ENCODE assay signal across 31 cellular contexts in the genomic region with DNA sequence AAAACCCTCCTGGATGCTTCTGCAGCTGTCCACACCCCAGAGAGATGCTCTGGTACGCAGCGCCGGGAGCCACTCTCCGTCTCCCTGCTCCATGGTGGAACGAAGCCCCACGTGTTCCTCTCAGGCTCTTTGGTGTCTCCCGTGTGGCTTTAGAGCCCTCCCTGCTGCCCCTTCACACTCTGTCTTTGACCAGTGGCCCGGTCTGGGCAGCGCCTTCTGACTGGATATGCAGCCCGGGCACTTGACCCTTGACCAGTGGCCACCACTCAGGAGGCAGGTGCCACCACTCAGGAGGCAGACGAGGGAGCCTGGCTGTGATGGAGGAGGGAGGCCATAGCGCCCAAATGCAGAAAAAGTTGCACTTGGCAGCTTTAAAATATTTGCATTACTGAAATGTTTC.
"Had no signal": no experiment of that assay in that cellular context is flagged by ENCODE, and none has a peak within 500 bp of the region (broad histone marks: within the 10 kb centered on the region; RNA-seq: fewer than 3 reads in every experiment).

No MANE protein-coding gene starts in this region.

- ATAC-seq: activated naive CD4-positive, alpha-beta T cell treated with anti-CD3 and anti-CD28 coated beads, Interleukin-2, amount 50 U/mL, for 72 hours; activated T-cell treated with anti-CD3 and anti-CD28 coated beads, Interleukin-2, amount 50 U/mL, for 72 hours; effector memory CD8-positive, alpha-beta T cell; gastroesophageal sphincter; T-helper 17 cell had no signal

- H3K4me3 ChIP-seq: ascending aorta, breast epithelium, cardiac muscle cell, coronary artery, dorsolateral prefrontal cortex, esophagus squamous epithelium, gastroesophageal sphincter had no signal

- H3K4me1 Mint-ChIP-seq: activated CD4-positive, alpha-beta memory T cell treated with anti-CD3 and anti-CD28 coated beads, Interleukin-2, amount 10 ng/mL, durations not matched to agents 7 days and 5 days; activated CD4-positive, alpha-beta T cell treated with anti-CD3 and anti-CD28 coated beads, Interleukin-2, amount 10 ng/mL, durations not matched to agents 7 days and 5 days; activated naive CD4-positive, alpha-beta T cell treated with anti-CD3 and anti-CD28 coated beads, Interleukin-2, amount 10 ng/mL, durations not matched to agents 7 days and 5 days; activated naive CD8-positive, alpha-beta T cell treated with anti-CD3 and anti-CD28 coated beads, Interleukin-2, amount 10 ng/mL, durations not matched to agents 7 days and 5 days; T-helper 17 cell had no signal

- DNase-seq: activated CD4-positive, alpha-beta memory T cell treated with anti-CD3 and anti-CD28 coated beads, Interleukin-2, amount 10 ng/mL, durations not matched to agents 7 days and 5 days; activated CD4-positive, alpha-beta T cell treated with anti-CD3 and anti-CD28 coated beads for 1 hour; activated CD4-positive, alpha-beta T cell treated with anti-CD3 and anti-CD28 coated beads for 4 hours; activated CD4-positive, alpha-beta T cell treated with anti-CD3 and anti-CD28 coated beads, Interleukin-2, amount 10 ng/mL, durations not matched to agents 7 days and 5 days; activated CD4-positive, alpha-beta T cell treated with anti-CD3 and anti-CD28 coated beads, Interleukin-2, amount 50 U/mL, for 4 hours; activated CD4-positive, CD25-positive, alpha-beta regulatory T cell; activated CD8-positive, alpha-beta memory T cell treated with anti-CD3 and anti-CD28 coated beads, Interleukin-2, amount 50 U/mL, for 48 hours; activated gamma-delta T cell; activated naive CD4-positive, alpha-beta T cell; activated naive CD4-positive, alpha-beta T cell treated with anti-CD3 and anti-CD28 coated beads, Interleukin-2, amount 10 ng/mL, durations not matched to agents 7 days and 5 days; activated naive CD8-positive, alpha-beta T cell treated with anti-CD3 and anti-CD28 coated beads, Interleukin-2, amount 10 ng/mL, durations not matched to agents 7 days and 5 days; activated T-cell treated with anti-CD3 and anti-CD28 coated beads for 4 hours; activated T-cell treated with anti-CD3 and anti-CD28 coated beads, Interleukin-2, amount 50 U/mL, for 24 hours; activated T-cell treated with anti-CD3 and anti-CD28 coated beads, Interleukin-2, amount 50 U/mL, for 72 hours; central memory CD4-positive, alpha-beta T cell; cerebellar nuclear complex; effector memory CD8-positive, alpha-beta T cell; erythroblast; esophagus squamous epithelium; foreskin melanocyte; T-helper 1 cell; T-helper 17 cell had no signal

- H3K36me3 Mint-ChIP-seq: activated naive CD4-positive, alpha-beta T cell treated with anti-CD3 and anti-CD28 coated beads, Interleukin-2, amount 10 ng/mL, durations not matched to agents 7 days and 5 days; activated naive CD4-positive, alpha-beta T cell treated with anti-CD3 and anti-CD28 coated beads, Interleukin-2, amount 50 U/mL, for 72 hours; activated naive CD8-positive, alpha-beta T cell treated with anti-CD3 and anti-CD28 coated beads, Interleukin-2, amount 10 ng/mL, durations not matched to agents 7 days and 5 days; brain had no signal

- H3K4me3 Mint-ChIP-seq: activated CD4-positive, alpha-beta memory T cell treated with anti-CD3 and anti-CD28 coated beads, Interleukin-2, amount 10 ng/mL, durations not matched to agents 7 days and 5 days; activated CD4-positive, alpha-beta T cell treated with anti-CD3 and anti-CD28 coated beads, Interleukin-2, amount 10 ng/mL, durations not matched to agents 7 days and 5 days; activated naive CD4-positive, alpha-beta T cell treated with anti-CD3 and anti-CD28 coated beads, Interleukin-2, amount 10 ng/mL, durations not matched to agents 7 days and 5 days; activated naive CD8-positive, alpha-beta T cell treated with anti-CD3 and anti-CD28 coated beads, Interleukin-2, amount 10 ng/mL, durations not matched to agents 7 days and 5 days; activated T-cell treated with anti-CD3 and anti-CD28 coated beads, Interleukin-2, amount 50 U/mL, for 24 hours; activated T-cell treated with anti-CD3 and anti-CD28 coated beads, Interleukin-2, amount 50 U/mL, for 72 hours; brain; dendritic cell treated with granulocyte-macrophage colony-stimulating factor and Interleukin-4, amounts not matched to agents 40 ng/mL and 50 ng/mL, for 4 days; effector memory CD8-positive, alpha-beta T cell; T-helper 17 cell had no signal

- H3K27me3 Mint-ChIP-seq: activated CD4-positive, alpha-beta memory T cell treated with anti-CD3 and anti-CD28 coated beads, Interleukin-2, amount 10 ng/mL, durations not matched to agents 7 days and 5 days; activated CD4-positive, alpha-beta T cell treated with anti-CD3 and anti-CD28 coated beads, Interleukin-2, amount 10 ng/mL, durations not matched to agents 7 days and 5 days; activated naive CD4-positive, alpha-beta T cell treated with anti-CD3 and anti-CD28 coated beads, Interleukin-2, amount 10 ng/mL, durations not matched to agents 7 days and 5 days; activated T-cell treated with anti-CD3 and anti-CD28 coated beads, Interleukin-2, amount 50 U/mL, for 24 hours had no signal

- H3K27ac Mint-ChIP-seq: activated CD4-positive, alpha-beta memory T cell treated with anti-CD3 and anti-CD28 coated beads, Interleukin-2, amount 10 ng/mL, durations not matched to agents 7 days and 5 days; activated CD4-positive, alpha-beta T cell treated with anti-CD3 and anti-CD28 coated beads, Interleukin-2, amount 10 ng/mL, durations not matched to agents 7 days and 5 days; activated naive CD4-positive, alpha-beta T cell treated with anti-CD3 and anti-CD28 coated beads, Interleukin-2, amount 10 ng/mL, durations not matched to agents 7 days and 5 days; activated naive CD4-positive, alpha-beta T cell treated with anti-CD3 and anti-CD28 coated beads, Interleukin-2, amount 50 U/mL, for 72 hours; activated naive CD8-positive, alpha-beta T cell treated with anti-CD3 and anti-CD28 coated beads, Interleukin-2, amount 10 ng/mL, durations not matched to agents 7 days and 5 days; activated T-cell treated with anti-CD3 and anti-CD28 coated beads, Interleukin-2, amount 50 U/mL, for 24 hours; activated T-cell treated with anti-CD3 and anti-CD28 coated beads, Interleukin-2, amount 50 U/mL, for 72 hours; brain; dendritic cell treated with granulocyte-macrophage colony-stimulating factor and Interleukin-4, amounts not matched to agents 40 ng/mL and 50 ng/mL, for 4 days; effector memory CD8-positive, alpha-beta T cell; T-helper 17 cell had no signal
